In the genomic region with DNA sequence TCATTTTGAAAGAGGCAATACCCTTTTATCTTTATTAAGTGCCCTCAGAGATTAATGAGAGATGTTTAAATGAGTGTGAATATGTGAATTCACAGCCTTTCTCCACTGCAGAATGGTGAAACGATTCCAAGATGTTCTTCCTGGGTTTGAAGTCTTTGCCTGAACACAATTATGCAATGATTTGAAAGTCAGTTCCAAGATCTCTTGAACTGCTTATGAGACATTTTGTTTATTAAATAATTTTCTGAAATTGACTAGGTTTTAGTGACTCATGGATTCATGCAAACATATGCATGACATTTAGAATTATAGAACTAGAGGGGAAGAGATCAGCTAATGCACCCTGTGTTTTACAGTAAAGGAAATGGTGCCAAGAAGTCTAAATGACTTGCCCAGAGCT, we compare ENCODE assay signal across 2 cellular contexts.
A peak's percentile ranks its signal among the peaks of the same experiment; 100 is the strongest.
TF ChIP-seq lines count a peak whose summit lies in the region.

No MANE protein-coding gene starts in this region.

TF ChIP-seq in IMR-90, 13 proteins besides CTCF, POLR2A, EP300 and RAD21:
- TF ChIP-seq SMC3 (IDR thresholded peaks at IDR 0.05; ENCODE audit: low read depth, low read length) (no peak), MAFK (IDR thresholded peaks at IDR 0.05; ENCODE audit: low read depth, low read length) (peak; percentile 41; the same call in 1 of the 2 replicates), RCOR1 (IDR thresholded peaks at IDR 0.05; ENCODE audit: insufficient replicate concordance, low read length) (no peak), NFE2L2 (IDR thresholded peaks at IDR 0.05; ENCODE audit: low read depth, low read length) (no peak), CHD1 (IDR thresholded peaks at IDR 0.05; ENCODE audit: low read depth, low read length) (no peak), FOS (IDR thresholded peaks at IDR 0.05; ENCODE audit: low read depth, low read length) (no peak), CEBPB (IDR thresholded peaks at IDR 0.05; ENCODE audit: low read depth, low read length) (peak; percentile 89), RFX5 (IDR thresholded peaks at IDR 0.05; ENCODE audit: low read depth, low read length) (no peak), MAZ (IDR thresholded peaks at IDR 0.05; ENCODE audit: borderline replicate concordance, low read depth, low read length) (no peak), BHLHE40 (IDR thresholded peaks at IDR 0.05; ENCODE audit: low read depth, low read length) (no peak), MXI1 (IDR thresholded peaks at IDR 0.05; ENCODE audit: borderline replicate concordance, low read depth, low read length) (no peak)
- TF ChIP-seq, protein P1, sequence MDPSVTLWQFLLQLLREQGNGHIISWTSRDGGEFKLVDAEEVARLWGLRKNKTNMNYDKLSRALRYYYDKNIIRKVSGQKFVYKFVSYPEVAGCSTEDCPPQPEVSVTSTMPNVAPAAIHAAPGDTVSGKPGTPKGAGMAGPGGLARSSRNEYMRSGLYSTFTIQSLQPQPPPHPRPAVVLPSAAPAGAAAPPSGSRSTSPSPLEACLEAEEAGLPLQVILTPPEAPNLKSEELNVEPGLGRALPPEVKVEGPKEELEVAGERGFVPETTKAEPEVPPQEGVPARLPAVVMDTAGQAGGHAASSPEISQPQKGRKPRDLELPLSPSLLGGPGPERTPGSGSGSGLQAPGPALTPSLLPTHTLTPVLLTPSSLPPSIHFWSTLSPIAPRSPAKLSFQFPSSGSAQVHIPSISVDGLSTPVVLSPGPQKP (IDR thresholded peaks at IDR 0.05; ENCODE audit: borderline replicate concordance, low read depth, low read length): no peak
- TF ChIP-seq, protein P2, sequence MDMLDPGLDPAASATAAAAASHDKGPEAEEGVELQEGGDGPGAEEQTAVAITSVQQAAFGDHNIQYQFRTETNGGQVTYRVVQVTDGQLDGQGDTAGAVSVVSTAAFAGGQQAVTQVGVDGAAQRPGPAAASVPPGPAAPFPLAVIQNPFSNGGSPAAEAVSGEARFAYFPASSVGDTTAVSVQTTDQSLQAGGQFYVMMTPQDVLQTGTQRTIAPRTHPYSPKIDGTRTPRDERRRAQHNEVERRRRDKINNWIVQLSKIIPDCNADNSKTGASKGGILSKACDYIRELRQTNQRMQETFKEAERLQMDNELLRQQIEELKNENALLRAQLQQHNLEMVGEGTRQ (IDR thresholded peaks at IDR 0.05; ENCODE audit: low read depth, low read length): no peak

TF ChIP-seq in endothelial cell of umbilical vein, 7 proteins besides CTCF, POLR2A, EP300 and RAD21:
- TF ChIP-seq JUN (IDR thresholded peaks at IDR 0.05; ENCODE audit: borderline replicate concordance, insufficient read depth, insufficient read length, low read depth): no peak
- TF ChIP-seq MYC (IDR thresholded peaks at IDR 0.05; ENCODE audit: low read depth, low read length): no peak
